In the genomic region with DNA sequence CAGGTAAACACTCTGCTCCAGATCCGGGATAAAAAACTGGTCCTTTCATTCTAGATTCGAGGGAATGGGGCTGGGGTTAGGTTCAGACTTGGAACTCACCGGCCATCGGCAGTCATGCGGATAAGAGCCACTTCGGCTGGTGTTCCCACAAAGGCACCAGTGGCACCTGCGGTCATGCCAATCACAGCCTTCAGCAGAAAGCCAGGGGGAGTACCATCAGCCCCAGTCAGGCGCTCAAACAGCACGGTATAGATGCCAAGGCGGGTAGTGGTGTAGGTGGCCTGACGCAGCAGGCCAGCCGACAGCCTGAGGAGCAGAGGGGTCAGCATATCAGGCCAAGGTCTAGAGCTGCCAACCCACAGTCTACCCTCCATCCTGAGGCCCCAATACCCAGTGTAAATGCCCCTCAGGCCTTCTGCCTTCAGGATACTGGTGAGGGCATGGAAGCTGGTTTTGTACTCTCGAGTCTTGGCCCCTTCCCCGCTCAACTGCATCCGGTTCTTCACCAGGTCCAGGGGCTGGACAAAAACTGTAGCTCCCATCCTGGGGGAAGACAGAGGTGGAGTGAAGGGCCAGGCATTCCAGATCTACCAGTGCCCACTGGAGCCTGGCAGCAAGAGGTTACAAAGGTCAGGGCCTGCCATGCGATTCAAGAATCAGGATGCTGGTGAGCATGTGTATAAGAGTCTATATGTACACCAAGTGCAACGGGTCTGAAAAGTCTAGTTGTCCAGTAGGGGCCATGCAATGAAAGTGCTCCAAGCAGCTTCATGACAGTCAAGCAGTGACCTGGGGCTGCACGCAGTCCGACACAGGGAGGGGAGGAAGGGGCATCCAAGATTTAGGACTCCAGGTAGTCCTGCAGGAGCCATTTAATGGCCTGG, we compare ENCODE assay signal across 6 cellular contexts. TPM values are rescaled to one million over a fixed set of nuclear protein-coding genes. Genes with fewer than 3 reads are reported as not detected.
DNase-seq lines count a peak whose midpoint lies in the region; ATAC-seq, FAIRE-seq and TF ChIP-seq lines count a peak whose summit lies in the region.

No MANE protein-coding gene starts in this region.

- H3K79me2 ChIP-seq in Karpas-422 (ENCODE audit: low read length): peaks cover 56% of the 10 kb centered on the region

- H3K9ac ChIP-seq in Karpas-422 (ENCODE audit: low read length): peak overlapping the region; percentile 95

- H3K4me1 Mint-ChIP-seq in chondrocyte (ENCODE audit: low read depth): peaks cover 50% of the 10 kb centered on the region

- no peak for TF ChIP-seq CTCF in chondrocyte (IDR thresholded peaks at IDR 0.05)
- TF ChIP-seq CTCF in pancreas (IDR thresholded peaks at IDR 0.05): no peak

- intact Hi-C loops in pancreas (cut with DNase I): loop anchor here in 1 of 3 donors (10.0 kb wide), 1 partner anchor 46 kb away; the partner anchor contains the start of gene CAMTA2

- H3K36me3 ChIP-seq in Karpas-422 (ENCODE audit: insufficient read depth, low read length) (peaks cover 24% of the 10 kb centered on the region), pancreas (peaks cover 0 to 18% (median 7%) of the 10 kb centered on the region in 3 donors)

- peak overlapping the region; percentile 92 for H3K4me2 ChIP-seq in Karpas-422 (ENCODE audit: low read depth, low read length, poor library complexity, severe bottlenecking)

- H3K36me3 Mint-ChIP-seq in chondrocyte (ENCODE audit: low read depth): peaks cover 6% of the 10 kb centered on the region

- peak overlapping the region; percentile 88 for H3K4me3 Mint-ChIP-seq in chondrocyte (ENCODE audit: unreplicated experiment)

- ATAC-seq in pancreas (no peak), GM19395 (IDR thresholded peaks at IDR 0.05; ENCODE audit: unreplicated experiment) (no peak)

- peaks cover 36% of the 10 kb centered on the region for H3K4me1 ChIP-seq in Karpas-422 (ENCODE audit: low read length)
- H3K4me1 ChIP-seq in pancreas: peaks cover 5 to 23% (median 15%) of the 10 kb centered on the region in 3 donors

- 52 to 54% methylated on average over 19 of the region's 19 CpGs for WGBS in pancreas, 2 donors

- DNase-seq in Karpas-422 (peak; percentile 68), chondrocyte (ENCODE audit: low spot score) (no peak), pancreas (peak in 2 of 6 donors; percentile 25 to 50), retina (no peak), NCI-H1417 treated with DMSO at 0.1 percent for 48 hours (lab: John Stamatoyannopoulos, UW) (no peak)

- H2AFZ ChIP-seq in Karpas-422 (ENCODE audit: low read length): peak overlapping the region; percentile 44; the same call in 1 of the 2 replicates

- H3K9me3 ChIP-seq in Karpas-422 (ENCODE audit: low read length): no peaks in the 10 kb centered on the region
- no peaks in the 10 kb centered on the region for H3K9me3 ChIP-seq in pancreas

- peak overlapping the region; percentile 79 for H3K27ac Mint-ChIP-seq in chondrocyte (ENCODE audit: unreplicated experiment)

- H3K9me2 ChIP-seq in Karpas-422 (replicated peaks; ENCODE audit: insufficient read depth, low read length): no peaks in the 10 kb centered on the region

- H3K27ac ChIP-seq in Karpas-422 (ENCODE audit: low read length) (peak overlapping the region; percentile 82), pancreas (peak overlapping the region; percentile 73 to 91 (median 89))

- H4K20me1 ChIP-seq in Karpas-422 (ENCODE audit: insufficient read depth, low read depth, low read length): no peaks in the 10 kb centered on the region; the same call in 1 of the 2 replicates

- no peaks in the 10 kb centered on the region for H3K27me3 ChIP-seq in Karpas-422 (ENCODE audit: low read length)
- no peaks in the 10 kb centered on the region for H3K27me3 ChIP-seq in pancreas

- H3K9me3 Mint-ChIP-seq in chondrocyte (ENCODE audit: low read depth): no peaks in the 10 kb centered on the region

- H3K4me3 ChIP-seq in Karpas-422 (ENCODE audit: low read length) (peak overlapping the region; percentile 96), pancreas (peak overlapping the region; percentile 52 to 97 (median 80))

- no peak for FAIRE-seq in pancreas (lab: Jason Lieb, UNC)

- no peaks in the 10 kb centered on the region for H3K27me3 Mint-ChIP-seq in chondrocyte (ENCODE audit: low read depth)

RNA-seq across cellular contexts. Expression of gene SLC25A11, which starts 0.9 kb away (rescaled TPM):
- 79.0 and 79.1 TPM in 2 replicates for total RNA-seq in Karpas-422 (2014; rRNA removed; shearing (Covaris generic); ENCODE audit: low replicate concordance)
- 44.0 to 62.4 TPM (median 46.6 TPM) in 3 replicates for total RNA-seq in chondrocyte
- total RNA-seq in pancreas: 10 to 100 TPM; 10.9 to 23.3 (median 21.4) TPM
- polyA plus RNA-seq in pancreas: 10 to 100 TPM; 20.6 to 25.5 TPM

RNA-seq across cellular contexts. Expression of gene RNF167, which starts 1.2 kb away (rescaled TPM):
- total RNA-seq in Karpas-422 (2014; rRNA removed; shearing (Covaris generic); ENCODE audit: low replicate concordance): 49.9 and 50.5 TPM in 2 replicates
- total RNA-seq in chondrocyte: 69.7 to 95.8 TPM (median 74.5 TPM) in 3 replicates
- total RNA-seq in pancreas: 10 to 100 TPM; 40.8 to 64.5 (median 46.7) TPM
- 100 to 1,000 TPM; 102 to 118 TPM for polyA plus RNA-seq in pancreas

RNA-seq across cellular contexts. Expression of gene GP1BA, which starts 6.8 kb away (rescaled TPM):
- total RNA-seq in Karpas-422 (2014; rRNA removed; shearing (Covaris generic); ENCODE audit: low replicate concordance): not detected in 2 replicates
- not detected in 3 replicates for total RNA-seq in chondrocyte
- under 1 TPM in 3 of 6 donors, not detected in 3; 0.06 to 0.37 (median 0.15) TPM for total RNA-seq in pancreas
- under 1 TPM in 1 of 2 donors, not detected in 1; 0.11 TPM for polyA plus RNA-seq in pancreas

RNA-seq across cellular contexts. Expression of gene PFN1, which starts 9.4 kb away (rescaled TPM):
- 748 and 1,567 TPM in 2 replicates for total RNA-seq in Karpas-422 (2014; rRNA removed; shearing (Covaris generic); ENCODE audit: low replicate concordance)
- total RNA-seq in chondrocyte: 512 to 784 TPM (median 766 TPM) in 3 replicates
- 100 to 1,000 TPM in 4 of 6 donors, 10 to 100 TPM in 2; 63.6 to 195 (median 125) TPM for total RNA-seq in pancreas
- 100 to 1,000 TPM; 148 to 162 TPM for polyA plus RNA-seq in pancreas

RNA-seq across cellular contexts. Expression of gene ENO3, which starts 12.0 kb away (rescaled TPM):
- 31.1 and 31.6 TPM in 2 replicates for total RNA-seq in Karpas-422 (2014; rRNA removed; shearing (Covaris generic); ENCODE audit: low replicate concordance)
- total RNA-seq in chondrocyte (7.0 to 9.8 TPM (median 7.4 TPM) in 3 replicates), pancreas (1 to 10 TPM; 1.5 to 6.3 (median 2.5) TPM)
- polyA plus RNA-seq in pancreas: 10 to 100 TPM; 17.0 to 20.3 TPM
